Comparison of ENCODE assay signal across 18 cellular contexts in the genomic region with DNA sequence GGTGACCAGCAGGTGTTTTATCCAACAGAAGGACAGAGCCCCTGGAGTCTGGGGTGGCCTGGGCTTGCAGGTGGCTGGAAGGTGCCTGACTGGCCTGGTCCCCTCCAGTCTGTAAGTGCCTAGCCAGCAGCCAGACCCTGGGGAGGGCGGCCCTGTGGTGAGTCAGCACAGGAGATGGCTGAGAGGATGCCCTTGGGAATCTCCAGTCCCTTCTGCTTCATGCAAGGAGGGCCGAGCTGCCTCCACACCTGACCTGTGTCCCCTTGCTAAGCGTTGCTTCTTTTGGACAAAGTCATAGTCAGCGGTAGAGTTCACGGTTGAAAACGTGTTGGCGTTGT. TPM values are rescaled to one million over a fixed set of nuclear protein-coding genes. Genes with fewer than 3 reads are reported as not detected.
DNase-seq lines count a peak whose midpoint lies in the region; ATAC-seq, FAIRE-seq and TF ChIP-seq lines count a peak whose summit lies in the region.
"Had no signal": no experiment of that assay in that cellular context is flagged by ENCODE, and none has a peak within 500 bp of the region (broad histone marks: within the 10 kb centered on the region; RNA-seq: fewer than 3 reads in every experiment).

No MANE protein-coding gene starts in this region.

- no peaks in the 10 kb centered on the region for H3K36me3 Mint-ChIP-seq in activated CD4-positive, alpha-beta memory T cell treated with anti-CD3 and anti-CD28 coated beads for 36 hours
- H3K36me3 Mint-ChIP-seq in activated CD4-positive, alpha-beta memory T cell treated with anti-CD3 and anti-CD28 coated beads, Interleukin-2, amount 10 ng/mL, durations not matched to agents 7 days and 5 days (ENCODE audit: low read depth) = no peaks in the 10 kb centered on the region
- H3K36me3 Mint-ChIP-seq: CD4-positive, alpha-beta memory T cell had no signal

- H2AFZ ChIP-seq in osteoblast (ENCODE audit: low read length) = no peak overlapping the region

- H3K27me3 Mint-ChIP-seq in activated CD4-positive, alpha-beta memory T cell treated with anti-CD3 and anti-CD28 coated beads for 36 hours = peaks cover 16% of the 10 kb centered on the region
- peaks cover 29% of the 10 kb centered on the region for H3K27me3 Mint-ChIP-seq in activated CD4-positive, alpha-beta memory T cell treated with anti-CD3 and anti-CD28 coated beads, Interleukin-2, amount 10 ng/mL, durations not matched to agents 7 days and 5 days

- H3K9me3 ChIP-seq in osteoblast (ENCODE audit: low read depth, low read length) (no peaks in the 10 kb centered on the region), pancreas (no peaks in the 10 kb centered on the region)
- H3K9me3 ChIP-seq: HAP-1 had no signal

- no peaks in the 10 kb centered on the region for H3K4me1 ChIP-seq in osteoblast (ENCODE audit: insufficient read depth, low read length)
- no peaks in the 10 kb centered on the region for H3K4me1 ChIP-seq in pancreas
- H3K4me1 ChIP-seq: HAP-1 had no signal

- no peaks in the 10 kb centered on the region for H4K20me1 ChIP-seq in osteoblast (ENCODE audit: insufficient read depth, low read length)

- CTCF ChIA-PET in activated CD4-positive, alpha-beta memory T cell treated with anti-CD3 and anti-CD28 coated beads for 36 hours (lab: Charles Lee) = interaction anchor here (1.1 to 3.2 kb wide), 5 partner anchors 9 to 167 kb away, joined by 5 to 20 read pairs (median 6); no protein-coding TSS in a partner anchor
- CTCF ChIA-PET in activated CD4-positive, alpha-beta memory T cell treated with anti-CD3 and anti-CD28 coated beads, Interleukin-2, amount 10 ng/mL, durations not matched to agents 7 days and 5 days (lab: Charles Lee) = interaction anchor here (1.9 kb wide), 1 partner anchor 13 kb away, joined by 6 read pairs; no protein-coding TSS in a partner anchor

- peaks cover 14% of the 10 kb centered on the region for H3K4me1 Mint-ChIP-seq in activated CD4-positive, alpha-beta memory T cell treated with anti-CD3 and anti-CD28 coated beads for 36 hours (ENCODE audit: low read depth)
- H3K4me1 Mint-ChIP-seq in activated CD4-positive, alpha-beta memory T cell treated with anti-CD3 and anti-CD28 coated beads, Interleukin-2, amount 10 ng/mL, durations not matched to agents 7 days and 5 days = peaks cover 17% of the 10 kb centered on the region

- POLR2A ChIA-PET in activated CD4-positive, alpha-beta memory T cell treated with anti-CD3 and anti-CD28 coated beads for 36 hours (lab: Charles Lee) = no interaction called here
- POLR2A ChIA-PET in activated CD4-positive, alpha-beta memory T cell treated with anti-CD3 and anti-CD28 coated beads, Interleukin-2, amount 10 ng/mL, durations not matched to agents 7 days and 5 days (lab: Charles Lee) = interaction anchor here (0.7 kb wide), 1 partner anchor 158 kb away, joined by 4 read pairs; the partner anchor contains the start of gene GTF3C5

- H3K79me2 ChIP-seq in osteoblast (ENCODE audit: insufficient read depth, low read length) = no peaks in the 10 kb centered on the region

- intact Hi-C loops in activated CD4-positive, alpha-beta memory T cell treated with anti-CD3 and anti-CD28 coated beads for 36 hours (cut with micrococcal nuclease) = loop anchor here (5.0 to 10.0 kb wide), 2 partner anchors 158 to 216 kb away; partner anchors contain the start of genes MED22 and RPL7A
- intact Hi-C loops in pancreas (cut with DNase I) = loop anchor here in 2 of 3 donors (5.0 to 10.0 kb wide), 4 partner anchors 143 to 298 kb away; partner anchors contain the start of gene SURF6 (in 1 of the 2)

- ATAC-seq in pancreas (no peak), HG03175 (IDR thresholded peaks at IDR 0.05; ENCODE audit: unreplicated experiment) (no peak)

- H3K27me3 ChIP-seq in osteoblast (ENCODE audit: insufficient read depth, low read length) = peaks cover 19% of the 10 kb centered on the region
- H3K27me3 ChIP-seq in pancreas = no peaks in the 10 kb centered on the region

- no peak for TF ChIP-seq POLR2A in NB4 (IDR thresholded peaks at IDR 0.05; ENCODE audit: extremely low read depth, insufficient read length)

- peak; percentile 1 for DNase-seq in activated CD4-positive, alpha-beta memory T cell treated with anti-CD3 and anti-CD28 coated beads for 36 hours
- DNase-seq in activated CD4-positive, alpha-beta memory T cell treated with anti-CD3 and anti-CD28 coated beads, Interleukin-2, amount 10 ng/mL, durations not matched to agents 7 days and 5 days = no peak
- peak; percentile 42 for DNase-seq in NB4 (ENCODE audit: low read depth)
- peak; percentile 31 for DNase-seq in osteoblast (ENCODE audit: insufficient read length, low spot score, missing footprints)
- DNase-seq in NCI-H2171 treated with DMSO at 0.1 percent for 48 hours (lab: John Stamatoyannopoulos, UW) = no peak
- no peak for DNase-seq in AG08395 (ENCODE audit: low spot score)
- DNase-seq in pancreas = no peak
- DNase-seq: AML-193; CD4-positive, alpha-beta memory T cell; GDM1 had no signal

- 59 to 76% methylated on average over 7 of the region's 7 CpGs for WGBS in pancreas, 2 donors

- FAIRE-seq in pancreas (lab: Jason Lieb, UNC) = no peak
- FAIRE-seq: GM12892, GM19239 had no signal

- H3K36me3 ChIP-seq in osteoblast (ENCODE audit: insufficient read depth, low read length) (no peaks in the 10 kb centered on the region), pancreas (no peaks in the 10 kb centered on the region)
- H3K36me3 ChIP-seq: HAP-1 had no signal

- H3K27ac ChIP-seq in osteoblast (ENCODE audit: low read depth, low read length) (no peak overlapping the region), pancreas (no peak overlapping the region)
- H3K27ac ChIP-seq: 22Rv1, C4-2B had no signal

- no peak overlapping the region for H3K27ac Mint-ChIP-seq in activated CD4-positive, alpha-beta memory T cell treated with anti-CD3 and anti-CD28 coated beads for 36 hours
- no peak overlapping the region for H3K27ac Mint-ChIP-seq in activated CD4-positive, alpha-beta memory T cell treated with anti-CD3 and anti-CD28 coated beads, Interleukin-2, amount 10 ng/mL, durations not matched to agents 7 days and 5 days
- H3K27ac Mint-ChIP-seq: CD4-positive, alpha-beta memory T cell had no signal

- no peak for TF ChIP-seq CTCF in NB4 (IDR thresholded peaks at IDR 0.05; ENCODE audit: low read depth, low read length)
- no peak for TF ChIP-seq CTCF in osteoblast (IDR thresholded peaks at IDR 0.05; ENCODE audit: extremely low read depth, low read depth, low read length)
- TF ChIP-seq CTCF in pancreas (IDR thresholded peaks at IDR 0.05) = no peak

- H3K4me3 Mint-ChIP-seq in activated CD4-positive, alpha-beta memory T cell treated with anti-CD3 and anti-CD28 coated beads for 36 hours = no peak overlapping the region
- no peak overlapping the region for H3K4me3 Mint-ChIP-seq in activated CD4-positive, alpha-beta memory T cell treated with anti-CD3 and anti-CD28 coated beads, Interleukin-2, amount 10 ng/mL, durations not matched to agents 7 days and 5 days
- H3K4me3 Mint-ChIP-seq: CD4-positive, alpha-beta memory T cell had no signal

- H3K4me2 ChIP-seq in osteoblast (ENCODE audit: insufficient read depth, low read length) = no peak overlapping the region

- no peak overlapping the region for H3K4me3 ChIP-seq in NB4 (ENCODE audit: low read depth, low read length)
- H3K4me3 ChIP-seq in osteoblast (ENCODE audit: insufficient read depth, low read length) = no peak overlapping the region
- H3K4me3 ChIP-seq in pancreas = no peak overlapping the region
- H3K4me3 ChIP-seq: HAP-1 had no signal

- H3K9me3 Mint-ChIP-seq in activated CD4-positive, alpha-beta memory T cell treated with anti-CD3 and anti-CD28 coated beads for 36 hours = no peaks in the 10 kb centered on the region
- H3K9me3 Mint-ChIP-seq in activated CD4-positive, alpha-beta memory T cell treated with anti-CD3 and anti-CD28 coated beads, Interleukin-2, amount 10 ng/mL, durations not matched to agents 7 days and 5 days = no peaks in the 10 kb centered on the region

RNA-seq across cellular contexts. Expression of gene OBP2B, which starts 20.2 kb away (rescaled TPM):
- total RNA-seq in activated CD4-positive, alpha-beta memory T cell treated with anti-CD3 and anti-CD28 coated beads for 36 hours = not detected
- not detected for total RNA-seq in activated CD4-positive, alpha-beta memory T cell treated with anti-CD3 and anti-CD28 coated beads, Interleukin-2, amount 10 ng/mL, durations not matched to agents 7 days and 5 days
- not detected in 2 replicates for total RNA-seq in osteoblast
- total RNA-seq in pancreas = not detected
- not detected for polyA plus RNA-seq in pancreas
- total RNA-seq: A673; CD4-positive, alpha-beta memory T cell; H1 had no signal
- polyA plus RNA-seq: CD4-positive, alpha-beta memory T cell; H1 had no signal

RNA-seq across cellular contexts. Expression of gene GBGT1, which starts 25.1 kb away (rescaled TPM):
- total RNA-seq in activated CD4-positive, alpha-beta memory T cell treated with anti-CD3 and anti-CD28 coated beads for 36 hours = 1 to 10 TPM; 3.2 to 3.6 TPM
- total RNA-seq in activated CD4-positive, alpha-beta memory T cell treated with anti-CD3 and anti-CD28 coated beads, Interleukin-2, amount 10 ng/mL, durations not matched to agents 7 days and 5 days = 1 to 10 TPM; 2.5 to 3.9 TPM
- total RNA-seq in osteoblast = 3.3 and 3.8 TPM in 2 replicates
- total RNA-seq in pancreas = 10 to 100 TPM in 1 of 6 donors, 1 to 10 TPM in 5; 1.5 to 11.9 (median 3.1) TPM
- 1 to 10 TPM; 4.5 to 4.6 TPM for polyA plus RNA-seq in pancreas

Comparison
In these comparisons a context has a peak if more than half of its experiments do, and no peak if none do; other contexts are left out.
1. DNase-seq: peak in activated CD4-positive, alpha-beta memory T cell treated with anti-CD3 and anti-CD28 coated beads for 36 hours (single experiment), NB4 (single experiment) and osteoblast (single experiment); none in activated CD4-positive, alpha-beta memory T cell treated with anti-CD3 and anti-CD28 coated beads, Interleukin-2, amount 10 ng/mL, durations not matched to agents 7 days and 5 days (single experiment), NCI-H2171 treated with DMSO at 0.1 percent for 48 hours (single experiment), AG08395 (single experiment) and pancreas (0 of 6).